9 cellular contexts compared by ENCODE assay signal in the genomic region with DNA sequence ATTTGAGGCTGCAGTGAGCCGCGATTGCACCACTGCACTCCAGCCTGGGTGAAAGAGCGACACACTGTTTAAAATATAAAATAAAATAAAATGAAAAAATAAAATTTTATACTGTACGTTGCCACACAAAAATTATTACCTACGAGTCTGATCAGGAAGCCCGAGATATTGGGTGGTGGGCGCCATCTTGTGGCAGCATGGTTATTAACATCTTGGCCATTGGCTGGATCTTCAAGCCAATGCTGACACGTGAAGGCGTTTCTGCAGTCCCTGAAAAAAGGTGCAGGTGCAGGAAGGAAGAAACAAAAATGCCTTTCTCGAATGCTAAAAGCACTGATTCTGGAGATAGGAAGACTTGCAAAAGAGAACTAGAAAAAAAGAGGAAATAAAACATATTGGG. TPM values are rescaled to one million over a fixed set of nuclear protein-coding genes. Genes with fewer than 3 reads are reported as not detected.
DNase-seq lines count a peak whose midpoint lies in the region; ATAC-seq, FAIRE-seq and TF ChIP-seq lines count a peak whose summit lies in the region.
"Had no signal": no experiment of that assay in that cellular context is flagged by ENCODE, and none has a peak within 500 bp of the region (broad histone marks: within the 10 kb centered on the region; RNA-seq: fewer than 3 reads in every experiment).

No MANE protein-coding gene starts in this region.

- H3K4me3 ChIP-seq in NT2/D1 (ENCODE audit: insufficient read length, low read depth) (no peak overlapping the region), thyroid gland (replicated peaks in 1 of 3) (no peak overlapping the region)

- no peaks in the 10 kb centered on the region for H3K9me3 ChIP-seq in NT2/D1 (ENCODE audit: insufficient read depth, low read length)
- H3K9me3 ChIP-seq in thyroid gland, result no peaks in the 10 kb centered on the region

- H3K27me3 Mint-ChIP-seq in HFFc6 (ENCODE audit: insufficient read depth), result peaks cover 7% of the 10 kb centered on the region
- peaks cover 66% of the 10 kb centered on the region for H3K27me3 Mint-ChIP-seq in activated T-cell treated with anti-CD3 and anti-CD28 coated beads, Interleukin-2, amount 50 U/mL, for 24 hours

- H3K9me3 Mint-ChIP-seq in HFFc6, result no peaks in the 10 kb centered on the region
- H3K9me3 Mint-ChIP-seq in activated T-cell treated with anti-CD3 and anti-CD28 coated beads, Interleukin-2, amount 50 U/mL, for 24 hours, result no peaks in the 10 kb centered on the region
- H3K9me3 Mint-ChIP-seq: T-helper 1 cell treated with Interleukin-12 subunit alpha and Interleukin-12 subunit beta and Interleukin-4 antibody, amounts not matched to agents 30 μg/mL and 1 μg/mL, for 36 hours had no signal

- intact Hi-C loops in thyroid gland (cut with DNase I), result no loop called here

- H3K9ac ChIP-seq in NT2/D1 (ENCODE audit: insufficient read length, low read depth), result no peak overlapping the region

- FAIRE-seq in D721Med (lab: Jason Lieb, UNC), result no peak

- no peaks in the 10 kb centered on the region for H3K36me3 Mint-ChIP-seq in HFFc6 (ENCODE audit: low read depth)
- H3K36me3 Mint-ChIP-seq in activated T-cell treated with anti-CD3 and anti-CD28 coated beads, Interleukin-2, amount 50 U/mL, for 24 hours (ENCODE audit: low read depth), result no peaks in the 10 kb centered on the region

- H3K36me3 ChIP-seq in NT2/D1 (ENCODE audit: insufficient read depth, insufficient read length, low read length) (no peaks in the 10 kb centered on the region), thyroid gland (no peaks in the 10 kb centered on the region)

- peak; percentile 40 for DNase-seq in D721Med (ENCODE audit: insufficient read length, low spot score)
- peak; percentile 2 for DNase-seq in HFFc6
- peak; percentile 48 for DNase-seq in NT2/D1 (ENCODE audit: low read depth, low spot score)
- DNase-seq in activated T-cell treated with anti-CD3 and anti-CD28 coated beads, Interleukin-2, amount 50 U/mL, for 24 hours, result peak; percentile 77
- DNase-seq in fibroblast of gingiva (ENCODE audit: low read depth), result peak; percentile 15
- peak in 32 of 56 donors; percentile 0 to 58 (median 14) for DNase-seq in nucleus accumbens (lab: John Stamatoyannopoulos, UW)
- peak; percentile 46 to 56 for DNase-seq in thyroid gland

- ATAC-seq in HG02571 (IDR thresholded peaks at IDR 0.05; ENCODE audit: unreplicated experiment), result no peak

- H3K27me3 ChIP-seq in NT2/D1 (ENCODE audit: insufficient read depth, insufficient read length) (no peaks in the 10 kb centered on the region), thyroid gland (no peaks in the 10 kb centered on the region)

- no peak for TF ChIP-seq POLR2A in thyroid gland (IDR thresholded peaks at IDR 0.05)

- peak; percentile 53 for TF ChIP-seq CTCF in D721Med (IDR thresholded peaks at IDR 0.05; ENCODE audit: insufficient read depth, missing control alignments)
- TF ChIP-seq CTCF in HFFc6 (IDR thresholded peaks at IDR 0.05), result peak; percentile 79
- TF ChIP-seq CTCF in thyroid gland (IDR thresholded peaks at IDR 0.05), result peak in 4 of 6 experiments; percentile 35 to 53 (median 41)

- H3K27ac ChIP-seq in thyroid gland, result no peak overlapping the region

- no peak overlapping the region for H3K27ac Mint-ChIP-seq in HFFc6
- no peak overlapping the region for H3K27ac Mint-ChIP-seq in activated T-cell treated with anti-CD3 and anti-CD28 coated beads, Interleukin-2, amount 50 U/mL, for 24 hours
- H3K27ac Mint-ChIP-seq: T-helper 1 cell treated with Interleukin-12 subunit alpha and Interleukin-12 subunit beta and Interleukin-4 antibody, amounts not matched to agents 30 μg/mL and 1 μg/mL, for 36 hours had no signal

- H3K4me1 ChIP-seq in NT2/D1 (ENCODE audit: insufficient read depth, insufficient read length), result no peaks in the 10 kb centered on the region
- no peaks in the 10 kb centered on the region for H3K4me1 ChIP-seq in thyroid gland

- WGBS in thyroid gland, 2 donors, result 12 to 19% methylated on average over 10 of the region's 10 CpGs

- H3K4me1 Mint-ChIP-seq in HFFc6 (ENCODE audit: low read depth), result no peaks in the 10 kb centered on the region; the same call in 1 of the 2 replicates
- peaks cover 8% of the 10 kb centered on the region for H3K4me1 Mint-ChIP-seq in activated T-cell treated with anti-CD3 and anti-CD28 coated beads, Interleukin-2, amount 50 U/mL, for 24 hours (ENCODE audit: low read depth)

- no peak overlapping the region for H3K4me3 Mint-ChIP-seq in HFFc6
- no peak overlapping the region for H3K4me3 Mint-ChIP-seq in activated T-cell treated with anti-CD3 and anti-CD28 coated beads, Interleukin-2, amount 50 U/mL, for 24 hours
- H3K4me3 Mint-ChIP-seq: T-helper 1 cell treated with Interleukin-12 subunit alpha and Interleukin-12 subunit beta and Interleukin-4 antibody, amounts not matched to agents 30 μg/mL and 1 μg/mL, for 36 hours had no signal

RNA-seq across cellular contexts. Expression of gene TLR8, which starts 4.9 kb away (rescaled TPM):
- total RNA-seq in HFFc6 (2021; fragmentation: NEBNext Ultra II Directional; extraction: Animal tissue kit (Norgen Biotek cat#: 25700)), result not detected
- 1 to 10 TPM in 1 of 4 donors, under 1 TPM in 3; 0.45 to 1.7 (median 0.62) TPM for total RNA-seq in thyroid gland

RNA-seq across cellular contexts. Expression of gene TLR7, which starts 34.6 kb away (rescaled TPM):
- total RNA-seq in HFFc6 (2021; fragmentation: NEBNext Ultra II Directional; extraction: Animal tissue kit (Norgen Biotek cat#: 25700)), result not detected
- total RNA-seq in thyroid gland, result under 1 TPM; 0.54 to 0.67 (median 0.60) TPM

Comparison
In these comparisons a context has a peak if more than half of its experiments do, and no peak if none do; other contexts are left out.
1. DNase-seq: peak in every context shown above with its lines; median percentile 77 in activated T-cell treated with anti-CD3 and anti-CD28 coated beads, Interleukin-2, amount 50 U/mL, for 24 hours; 51 in thyroid gland; 48 in NT2/D1; 40 in D721Med; 15 in fibroblast of gingiva; 14 in nucleus accumbens; 2 in HFFc6.